Comparison of ENCODE assay signal across 9 cellular contexts in the genomic region with DNA sequence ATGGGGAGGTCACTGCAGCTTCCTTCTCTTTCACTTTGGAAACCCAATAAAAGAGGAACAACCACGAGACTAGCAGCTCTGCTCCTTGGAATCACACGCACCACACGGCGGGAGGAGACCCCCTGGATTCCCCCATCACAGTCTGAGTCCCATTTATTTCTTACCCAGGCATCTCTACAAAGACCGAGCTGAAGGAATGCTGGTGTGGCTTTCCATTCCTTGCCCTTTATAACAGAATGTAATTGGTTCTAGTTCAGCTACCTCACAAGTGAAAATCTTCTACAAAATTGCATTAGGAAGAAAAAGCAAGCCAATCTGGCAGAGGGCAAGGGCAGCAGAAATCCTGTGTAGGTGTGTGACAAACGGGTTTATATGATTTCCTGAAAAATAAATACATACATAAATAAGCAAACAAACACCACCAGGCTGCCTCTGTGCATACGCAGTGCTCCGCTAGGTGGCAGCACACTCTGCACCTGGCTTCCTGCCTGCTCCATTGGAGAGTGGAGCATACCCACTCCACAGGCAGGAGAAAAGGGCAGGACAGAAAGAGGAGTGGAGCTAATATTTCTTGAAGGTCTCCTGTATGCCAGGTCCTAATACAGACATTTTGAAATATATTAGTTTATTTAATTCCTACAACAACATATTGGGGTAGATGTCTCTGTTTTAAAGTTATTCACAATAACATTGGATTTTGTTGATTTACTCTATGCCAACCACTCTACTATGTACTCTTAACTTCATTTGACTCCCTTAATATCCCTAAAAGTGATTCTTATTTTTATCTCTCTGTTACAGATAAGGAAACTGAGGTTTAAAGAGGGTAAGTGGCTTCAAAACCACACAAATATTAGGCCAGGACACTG.
DNase-seq lines count a peak whose midpoint lies in the region; ATAC-seq, FAIRE-seq and TF ChIP-seq lines count a peak whose summit lies in the region.
"Had no signal": no experiment of that assay in that cellular context is flagged by ENCODE, and none has a peak within 500 bp of the region (broad histone marks: within the 10 kb centered on the region; RNA-seq: fewer than 3 reads in every experiment).

No MANE protein-coding gene starts in this region.

- no peak overlapping the region for H3K27ac ChIP-seq in body of pancreas
- no peak overlapping the region for H3K27ac ChIP-seq in kidney (ENCODE audit: low read depth in 2 of 2, low read length in 2 of 2)
- H3K27ac ChIP-seq: BLaER1 treated with 17β-estradiol and CSF1 and Interleukin-3, amounts not matched to agents 10 nM and 100 nM had no signal

- intact Hi-C loops in body of pancreas (cut with DNase I), result no loop called here
- intact Hi-C loops in kidney (cut with DNase I), result no loop called here

- no peaks in the 10 kb centered on the region for H3K27me3 ChIP-seq in body of pancreas
- H3K27me3 ChIP-seq: BLaER1 treated with 17β-estradiol and CSF1 and Interleukin-3, amounts not matched to agents 10 nM and 100 nM had no signal

- ATAC-seq in GM19351 (IDR thresholded peaks at IDR 0.05; ENCODE audit: unreplicated experiment) (peak; percentile 96), HG03159 (IDR thresholded peaks at IDR 0.05; ENCODE audit: unreplicated experiment) (peak; percentile 97), body of pancreas (peak; percentile 81)

- H3K9me3 ChIP-seq in body of pancreas (no peaks in the 10 kb centered on the region), kidney (ENCODE audit: control insufficient read depth in 1 of 2, low read length in 2 of 2) (no peaks in the 10 kb centered on the region)
- H3K9me3 ChIP-seq: BLaER1 treated with 17β-estradiol and CSF1 and Interleukin-3, amounts not matched to agents 10 nM and 100 nM had no signal

- H3K4me1 ChIP-seq in body of pancreas, result no peaks in the 10 kb centered on the region
- no peaks in the 10 kb centered on the region for H3K4me1 ChIP-seq in kidney (ENCODE audit: control insufficient read depth in 1 of 2, insufficient read depth in 1 of 2, low read depth in 1 of 2, low read length in 2 of 2)
- H3K4me1 ChIP-seq: BLaER1 treated with 17β-estradiol and CSF1 and Interleukin-3, amounts not matched to agents 10 nM and 100 nM had no signal

- H3K4me3 ChIP-seq in body of pancreas (no peak overlapping the region), kidney (ENCODE audit: low read length in 2 of 2) (peak overlapping the region in 1 of 2 donors; percentile 30)
- H3K4me3 ChIP-seq: BLaER1 treated with 17β-estradiol and CSF1 and Interleukin-3, amounts not matched to agents 10 nM and 100 nM had no signal

- H3K36me3 ChIP-seq in body of pancreas (replicated peaks in 1 of 2; ENCODE audit: insufficient read depth in 1 of 2, low read depth in 2 of 2) (no peaks in the 10 kb centered on the region), kidney (ENCODE audit: control insufficient read depth in 1 of 2, insufficient read depth in 2 of 2, low read length in 2 of 2) (no peaks in the 10 kb centered on the region)
- H3K36me3 ChIP-seq: BLaER1 treated with 17β-estradiol and CSF1 and Interleukin-3, amounts not matched to agents 10 nM and 100 nM had no signal

- WGBS in body of pancreas, 2 donors, result 18 to 19% methylated on average over 8 of the region's 8 CpGs

- peak; percentile 33 for DNase-seq in NCI-H1436 (lab: John Stamatoyannopoulos, UW)
- no peak for DNase-seq in NCI-H1436 treated with DMSO at 0.1 percent for 48 hours (lab: John Stamatoyannopoulos, UW)
- peak; percentile 4 for DNase-seq in NOMO-1 treated with dmso at 0.1 percent for 144 hours (lab: John Stamatoyannopoulos, UW; ENCODE audit: unreplicated experiment)
- DNase-seq in body of pancreas, result peak; percentile 56 to 75 (median 63)
- DNase-seq in kidney, result peak; percentile 70
- DNase-seq in stimulated activated CD8-positive, alpha-beta memory T cell treated with anti-CD3 and anti-CD28 coated beads, Interleukin-4, amount 100 ng/mL, for 48 hours, result peak; percentile 65

- no peak for FAIRE-seq in kidney (lab: Jason Lieb, UNC)

- H3K9ac ChIP-seq in kidney (ENCODE audit: low read length in 2 of 2), result no peak overlapping the region
- H3K9ac ChIP-seq: BLaER1 treated with 17β-estradiol and CSF1 and Interleukin-3, amounts not matched to agents 10 nM and 100 nM had no signal

- TF ChIP-seq CTCF in body of pancreas (IDR thresholded peaks at IDR 0.05) (peak; percentile 63 to 95 (median 68)), kidney (IDR thresholded peaks at IDR 0.05; ENCODE audit: borderline replicate concordance, extremely low read depth, insufficient read depth) (peak; percentile 63)

- TF ChIP-seq POLR2A in body of pancreas (IDR thresholded peaks at IDR 0.05), result no peak
